In genomic region chr15:35306361-35306981, GRCh38 we compare ENCODE assay signal across 9 cellular contexts.
DNase-seq lines count a peak whose midpoint lies in the region; ATAC-seq, FAIRE-seq and TF ChIP-seq lines count a peak whose summit lies in the region.
"Had no signal": no experiment of that assay in that cellular context is flagged by ENCODE, and none has a peak within 500 bp of the region (broad histone marks: within the 10 kb centered on the region; RNA-seq: fewer than 3 reads in every experiment).

No MANE protein-coding gene starts in this region.

- no peaks in the 10 kb centered on the region for H3K9me3 ChIP-seq in mammary epithelial cell (replicated peaks; ENCODE audit: insufficient read depth, low read length)

- peak overlapping the region; percentile 29 for H3K27ac ChIP-seq in mammary epithelial cell (ENCODE audit: insufficient read depth, low read depth, low read length)
- H3K27ac ChIP-seq in coronary artery, result peak overlapping the region in 1 of 2 donors; percentile 51
- H3K27ac ChIP-seq: 22Rv1 had no signal

- ATAC-seq in GM21619 (IDR thresholded peaks at IDR 0.05; ENCODE audit: unreplicated experiment), result no peak

- no peaks in the 10 kb centered on the region for H3K36me3 ChIP-seq in mammary epithelial cell (ENCODE audit: insufficient read depth, low read length)

- DNase-seq in DMS53 (lab: John Stamatoyannopoulos, UW), result peak; percentile 1
- no peak for DNase-seq in DMS53 treated with DMSO at 0.1 percent for 48 hours (lab: John Stamatoyannopoulos, UW; ENCODE audit: unreplicated experiment)
- DNase-seq in mammary epithelial cell, result peak; percentile 68
- peak; percentile 66 for DNase-seq in left kidney (ENCODE audit: low read depth, low spot score)
- DNase-seq in urothelium cell line (ENCODE audit: low spot score), result peak; percentile 27
- no peak for DNase-seq in retina
- no peak for DNase-seq in coronary artery (ENCODE audit: low spot score)

- TF ChIP-seq CTCF in mammary epithelial cell (conservative IDR thresholded peaks at IDR 0.05 in 1 of 2, IDR thresholded peaks at IDR 0.05 in 1 of 2; ENCODE audit: extremely low read depth in 1 of 2, insufficient read depth in 1 of 2, low read depth in 1 of 2, low read length in 2 of 2) (no peak), coronary artery (IDR thresholded peaks at IDR 0.05) (no peak)

- H3K4me3 ChIP-seq in mammary epithelial cell (replicated peaks in 1 of 3; ENCODE audit: insufficient read depth in 1 of 3, low read depth in 2 of 3, low read length in 3 of 3) (no peak overlapping the region), coronary artery (no peak overlapping the region)

- peak overlapping the region; percentile 63 for H2AFZ ChIP-seq in mammary epithelial cell (ENCODE audit: low read depth, low read length)

- peak overlapping the region; percentile 59 for H3K4me2 ChIP-seq in mammary epithelial cell (ENCODE audit: insufficient read depth, low read depth, low read length)

- H3K79me2 ChIP-seq in mammary epithelial cell (ENCODE audit: insufficient read depth, low read length), result no peaks in the 10 kb centered on the region

- no peak overlapping the region for H3K9ac ChIP-seq in mammary epithelial cell (ENCODE audit: insufficient read depth, low read length)

- in situ Hi-C loops in mammary epithelial cell (cut with MboI; ENCODE audit: low sequenced_read_pairs in 2 of 2), result no loop called here

- H3K4me1 ChIP-seq in mammary epithelial cell (ENCODE audit: insufficient read depth, low read length), result peaks cover 23% of the 10 kb centered on the region

- H4K20me1 ChIP-seq in mammary epithelial cell (ENCODE audit: insufficient read depth, low read length), result no peaks in the 10 kb centered on the region

- no TSS peak for BruUV-seq in mammary epithelial cell (replicated peaks; lab: Mats Ljungman, UMichigan)

- CTCF ChIA-PET in mammary epithelial cell (lab: Charles Lee; ENCODE audit: low non-redundant PET), result no interaction called here

- H3K27me3 ChIP-seq in mammary epithelial cell (ENCODE audit: insufficient read depth, low read length), result no peaks in the 10 kb centered on the region

- WGBS in mammary epithelial cell (ENCODE audit: low coverage, missing lambda C conversion rate), result 57% methylated on average over 4 of the region's 4 CpGs

- no peak for FAIRE-seq in urothelium cell line (lab: Jason Lieb, UNC)

- intact Hi-C loops in mammary epithelial cell (cut with micrococcal nuclease), result loop anchor here (5.0 kb wide), 1 partner anchor 136 kb away; no protein-coding TSS in a partner anchor

- dilution Hi-C loops in mammary epithelial cell (cut with HindIII; ENCODE audit: low sequenced_read_pairs), result no loop called here

Comparison
In these comparisons a context has a peak if more than half of its experiments do, and no peak if none do; other contexts are left out.
1. DNase-seq: peak in DMS53 (single experiment), mammary epithelial cell (single experiment), left kidney (single experiment) and urothelium cell line (single experiment); none in DMS53 treated with DMSO at 0.1 percent for 48 hours (single experiment), retina (single experiment) and coronary artery (single experiment).